In genomic region chr1:183103141-183103540, GRCh38 we compare ENCODE assay signal across 31 cellular contexts.
DNase-seq lines count a peak whose midpoint lies in the region; ATAC-seq and TF ChIP-seq lines count a peak whose summit lies in the region.
"Had no signal": no experiment of that assay in that cellular context is flagged by ENCODE, and none has a peak within 500 bp of the region (broad histone marks: within the 10 kb centered on the region; RNA-seq: fewer than 3 reads in every experiment).

No MANE protein-coding gene starts in this region.

- H3K27me3 ChIP-seq in left ventricle myocardium inferior (ENCODE audit: low read depth) (no peaks in the 10 kb centered on the region), hepatocyte (no peaks in the 10 kb centered on the region), upper lobe of right lung (no peaks in the 10 kb centered on the region)
- H3K27me3 ChIP-seq: breast epithelium, gastroesophageal sphincter, testis, vagina had no signal

- no peaks in the 10 kb centered on the region for H3K27me3 Mint-ChIP-seq in progenitor cell of endocrine pancreas
- H3K27me3 Mint-ChIP-seq: activated B cell treated with CpG ODN at 0.5 μM for 24 hours had no signal

- peaks cover 2% of the 10 kb centered on the region for H3K4me1 Mint-ChIP-seq in progenitor cell of endocrine pancreas (ENCODE audit: low read depth)
- H3K4me1 Mint-ChIP-seq: CD4-positive, alpha-beta memory T cell; immature natural killer cell had no signal

- no peak overlapping the region for H3K4me3 Mint-ChIP-seq in progenitor cell of endocrine pancreas (ENCODE audit: low read depth)
- H3K4me3 Mint-ChIP-seq: activated B cell treated with CpG ODN at 0.5 μM for 24 hours; activated naive CD8-positive, alpha-beta T cell; activated T-cell treated with anti-CD3 and anti-CD28 coated beads, Interleukin-2, amount 50 U/mL, for 24 hours; CD4-positive, alpha-beta memory T cell; immature natural killer cell had no signal

- H4K20me1 ChIP-seq in hepatocyte (ENCODE audit: insufficient read depth, poor library complexity, severe bottlenecking), result no peaks in the 10 kb centered on the region

- H3K4me3 ChIP-seq in left ventricle myocardium inferior, result no peak overlapping the region
- no peak overlapping the region for H3K4me3 ChIP-seq in hepatocyte
- H3K4me3 ChIP-seq in upper lobe of right lung, result no peak overlapping the region
- H3K4me3 ChIP-seq: A549, breast epithelium, gastroesophageal sphincter, testis, vagina had no signal

- no peaks in the 10 kb centered on the region for H3K9me3 Mint-ChIP-seq in progenitor cell of endocrine pancreas (ENCODE audit: low read depth)
- H3K9me3 Mint-ChIP-seq: activated B cell treated with CpG ODN at 0.5 μM for 24 hours; activated T-cell treated with anti-CD3 and anti-CD28 coated beads, Interleukin-2, amount 50 U/mL, for 24 hours; CD4-positive, alpha-beta memory T cell; immature natural killer cell had no signal

- H3K36me3 ChIP-seq in left ventricle myocardium inferior, result peaks cover 17% of the 10 kb centered on the region
- no peaks in the 10 kb centered on the region for H3K36me3 ChIP-seq in hepatocyte (replicated peaks; ENCODE audit: insufficient read depth, low read depth)
- H3K36me3 ChIP-seq in upper lobe of right lung, result peaks cover 13% of the 10 kb centered on the region
- H3K36me3 ChIP-seq: breast epithelium had no signal

- DNase-seq in left ventricle myocardium inferior (no peak), Right ventricle myocardium inferior (ENCODE audit: missing footprints) (no peak), hepatocyte (ENCODE audit: low spot score) (no peak), progenitor cell of endocrine pancreas (ENCODE audit: low spot score, unreplicated experiment) (no peak), upper lobe of right lung (no peak)
- DNase-seq: activated B cell treated with CpG ODN at 0.5 μM for 24 hours; activated effector memory CD4-positive, alpha-beta T cell treated with anti-CD3 and anti-CD28 coated beads, Interleukin-2, amount 50 U/mL, for 16 hours; activated T-cell treated with anti-CD3 and anti-CD28 coated beads, Interleukin-2, amount 50 U/mL, for 24 hours; CD4-positive, alpha-beta memory T cell; effector CD4-positive, alpha-beta T cell; EL; immature natural killer cell; left cardiac atrium; MM.1S; NCI-H1105 treated with DMSO at 0.1 percent for 48 hours; NCI-H2171; occipital lobe; RPMI8226; small intestine; stimulated activated naive CD4-positive, alpha-beta T cell; T1000; testis had no signal

- H2AFZ ChIP-seq in hepatocyte, result no peak overlapping the region

- H3K4me2 ChIP-seq in hepatocyte, result no peak overlapping the region
- H3K4me2 ChIP-seq: A549 had no signal

- intact Hi-C loops in left ventricle myocardium inferior (cut with micrococcal nuclease), result no loop called here
- intact Hi-C loops in Right ventricle myocardium inferior (cut with DNase I), result no loop called here
- intact Hi-C loops in upper lobe of right lung (cut with DNase I), result no loop called here

- peak overlapping the region; percentile 53 for H3K27ac Mint-ChIP-seq in progenitor cell of endocrine pancreas
- H3K27ac Mint-ChIP-seq: activated B cell treated with CpG ODN at 0.5 μM for 24 hours; activated naive CD8-positive, alpha-beta T cell; activated T-cell treated with anti-CD3 and anti-CD28 coated beads, Interleukin-2, amount 50 U/mL, for 24 hours; CD4-positive, alpha-beta memory T cell; immature natural killer cell had no signal

- peaks cover 3% of the 10 kb centered on the region for H3K36me3 Mint-ChIP-seq in progenitor cell of endocrine pancreas (ENCODE audit: insufficient read depth)
- H3K36me3 Mint-ChIP-seq: activated naive CD8-positive, alpha-beta T cell; CD4-positive, alpha-beta memory T cell; immature natural killer cell had no signal

- no peaks in the 10 kb centered on the region for H3K9me2 ChIP-seq in hepatocyte (replicated peaks; ENCODE audit: insufficient read depth)

- H3K4me1 ChIP-seq in left ventricle myocardium inferior (peaks cover 99% of the 10 kb centered on the region), hepatocyte (ENCODE audit: insufficient read depth) (peaks cover 32% of the 10 kb centered on the region), upper lobe of right lung (peaks cover 20% of the 10 kb centered on the region)
- H3K4me1 ChIP-seq: breast epithelium had no signal

- TF ChIP-seq CTCF in left ventricle myocardium inferior (IDR thresholded peaks at IDR 0.05; ENCODE audit: borderline replicate concordance) (no peak), hepatocyte (IDR thresholded peaks at IDR 0.05; ENCODE audit: poor library complexity) (no peak), progenitor cell of endocrine pancreas (IDR thresholded peaks at IDR 0.05; ENCODE audit: unreplicated experiment) (no peak), upper lobe of right lung (IDR thresholded peaks at IDR 0.05) (no peak)

- ATAC-seq in Right ventricle myocardium inferior, result no peak
- ATAC-seq in upper lobe of right lung, result peak; percentile 33
- ATAC-seq in HG02588 (IDR thresholded peaks at IDR 0.05; ENCODE audit: unreplicated experiment), result no peak
- no peak for ATAC-seq in GM21737 (IDR thresholded peaks at IDR 0.05; ENCODE audit: unreplicated experiment)
- ATAC-seq in GM19452 (IDR thresholded peaks at IDR 0.05; ENCODE audit: unreplicated experiment), result no peak
- ATAC-seq: A549, gastroesophageal sphincter, left cardiac atrium had no signal

- no peaks in the 10 kb centered on the region for H3K9me3 ChIP-seq in left ventricle myocardium inferior (replicated peaks)
- no peaks in the 10 kb centered on the region for H3K9me3 ChIP-seq in hepatocyte (ENCODE audit: low read depth)
- no peaks in the 10 kb centered on the region for H3K9me3 ChIP-seq in upper lobe of right lung
- H3K9me3 ChIP-seq: A549, breast epithelium, gastroesophageal sphincter, testis, vagina had no signal

- WGBS in hepatocyte (ENCODE audit: low lambda C conversion rate, missing lambda C conversion rate), result 76% methylated on average over 11 of the region's 11 CpGs

- peaks cover 84% of the 10 kb centered on the region for H3K79me2 ChIP-seq in hepatocyte

- H3K27ac ChIP-seq in left ventricle myocardium inferior (replicated peaks) (peak overlapping the region; percentile 43), hepatocyte (peak overlapping the region; percentile 3), upper lobe of right lung (no peak overlapping the region)
- H3K27ac ChIP-seq: A549, breast epithelium, HL-60, vagina had no signal
